ENCODE assay signal across 21 cellular contexts in the genomic region with DNA sequence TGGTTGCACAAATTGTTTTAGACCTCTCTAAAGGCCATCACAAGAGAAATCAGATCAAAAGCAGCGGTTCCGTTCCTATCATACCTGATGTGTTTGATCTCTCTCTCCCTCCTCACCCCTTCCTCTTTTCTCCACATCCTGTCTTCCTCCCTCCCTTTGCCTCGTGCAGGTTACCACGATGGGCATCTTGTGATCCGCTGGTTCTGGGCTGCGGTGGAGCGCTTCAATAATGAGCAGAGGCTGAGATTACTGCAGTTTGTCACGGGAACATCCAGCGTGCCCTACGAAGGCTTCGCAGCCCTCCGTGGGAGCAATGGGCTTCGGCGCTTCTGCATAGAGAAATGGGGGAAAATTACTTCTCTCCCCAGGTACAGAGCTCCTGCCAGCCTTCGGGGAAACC. TPM values are rescaled to one million over a fixed set of nuclear protein-coding genes. Genes with fewer than 3 reads are reported as not detected.
DNase-seq lines count a peak whose midpoint lies in the region; ATAC-seq and TF ChIP-seq lines count a peak whose summit lies in the region.
"Had no signal": no experiment of that assay in that cellular context is flagged by ENCODE, and none has a peak within 500 bp of the region (broad histone marks: within the 10 kb centered on the region; RNA-seq: fewer than 3 reads in every experiment).

No MANE protein-coding gene starts in this region.

- no peak overlapping the region for H3K4me3 ChIP-seq in Jurkat, Clone E6-1 (ENCODE audit: low read length)
- H3K4me3 ChIP-seq: BLaER1, dorsolateral prefrontal cortex, skin epidermis had no signal

- no peaks in the 10 kb centered on the region for H3K9me3 Mint-ChIP-seq in activated naive CD8-positive, alpha-beta T cell (ENCODE audit: low read depth)
- H3K9me3 Mint-ChIP-seq in activated naive CD8-positive, alpha-beta T cell treated with anti-CD3 and anti-CD28 coated beads, Interleukin-2, amount 50 U/mL, for 24 hours, result no peaks in the 10 kb centered on the region
- no peaks in the 10 kb centered on the region for H3K9me3 Mint-ChIP-seq in activated T-helper 17 cell treated with anti-CD3 and anti-CD28 coated beads, Interleukin-2, amount 50 U/mL, for 72 hours
- H3K9me3 Mint-ChIP-seq in nephron progenitor cell, result no peaks in the 10 kb centered on the region
- H3K9me3 Mint-ChIP-seq: activated CD4-positive, alpha-beta memory T cell treated with anti-CD3 and anti-CD28 coated beads for 36 hours; H9 had no signal

- no peak overlapping the region for H3K27ac Mint-ChIP-seq in activated naive CD8-positive, alpha-beta T cell
- H3K27ac Mint-ChIP-seq in activated naive CD8-positive, alpha-beta T cell treated with anti-CD3 and anti-CD28 coated beads, Interleukin-2, amount 50 U/mL, for 24 hours, result no peak overlapping the region
- H3K27ac Mint-ChIP-seq in activated T-helper 17 cell treated with anti-CD3 and anti-CD28 coated beads, Interleukin-2, amount 50 U/mL, for 72 hours, result peak overlapping the region; percentile 49
- peak overlapping the region; percentile 58 for H3K27ac Mint-ChIP-seq in nephron progenitor cell
- H3K27ac Mint-ChIP-seq: activated CD4-positive, alpha-beta memory T cell treated with anti-CD3 and anti-CD28 coated beads for 36 hours had no signal

- DNase-seq in activated naive CD8-positive, alpha-beta T cell treated with anti-CD3 and anti-CD28 coated beads, Interleukin-2, amount 50 U/mL, for 24 hours, result no peak
- peak; percentile 91 for DNase-seq in Jurkat, Clone E6-1 (ENCODE audit: low read depth, low spot score)
- DNase-seq in nephron progenitor cell, result no peak
- no peak for DNase-seq in NCI-H2107 treated with DMSO at 0.1 percent for 48 hours (lab: John Stamatoyannopoulos, UW; ENCODE audit: unreplicated experiment)
- DNase-seq in NCI-H2081 (lab: John Stamatoyannopoulos, UW), result no peak
- DNase-seq: activated CD4-positive, alpha-beta memory T cell treated with anti-CD3 and anti-CD28 coated beads for 36 hours; activated naive CD4-positive, alpha-beta T cell treated with anti-CD3 and anti-CD28 coated beads, Interleukin-2, amount 50 U/mL, for 16 hours; cerebellar nuclear complex; dorsolateral prefrontal cortex; EL; H9; NCI-H1092 treated with DMSO at 0.1 percent for 48 hours; NCI-H187 treated with DMSO at 0.1 percent for 48 hours; NCI-H2227 treated with DMSO at 0.1 percent for 48 hours; NCI-H774; T-helper 9 cell; WERI-Rb-1 had no signal

- H3K27me3 Mint-ChIP-seq in activated naive CD8-positive, alpha-beta T cell, result no peaks in the 10 kb centered on the region
- H3K27me3 Mint-ChIP-seq in activated naive CD8-positive, alpha-beta T cell treated with anti-CD3 and anti-CD28 coated beads, Interleukin-2, amount 50 U/mL, for 24 hours, result peaks cover 7% of the 10 kb centered on the region
- peaks cover 4% of the 10 kb centered on the region for H3K27me3 Mint-ChIP-seq in activated T-helper 17 cell treated with anti-CD3 and anti-CD28 coated beads, Interleukin-2, amount 50 U/mL, for 72 hours
- H3K27me3 Mint-ChIP-seq in nephron progenitor cell (ENCODE audit: low read depth, poor library complexity), result peaks cover 16% of the 10 kb centered on the region

- no peaks in the 10 kb centered on the region for H3K36me3 Mint-ChIP-seq in activated naive CD8-positive, alpha-beta T cell
- no peaks in the 10 kb centered on the region for H3K36me3 Mint-ChIP-seq in activated naive CD8-positive, alpha-beta T cell treated with anti-CD3 and anti-CD28 coated beads, Interleukin-2, amount 50 U/mL, for 24 hours (ENCODE audit: low read depth)
- H3K36me3 Mint-ChIP-seq in activated T-helper 17 cell treated with anti-CD3 and anti-CD28 coated beads, Interleukin-2, amount 50 U/mL, for 72 hours (ENCODE audit: low read depth), result no peaks in the 10 kb centered on the region
- no peaks in the 10 kb centered on the region for H3K36me3 Mint-ChIP-seq in nephron progenitor cell (ENCODE audit: low read depth)
- H3K36me3 Mint-ChIP-seq: activated CD4-positive, alpha-beta memory T cell treated with anti-CD3 and anti-CD28 coated beads for 36 hours had no signal

- no peak for TF ChIP-seq CTCF in nephron progenitor cell (IDR thresholded peaks at IDR 0.05)

- H3K4me1 Mint-ChIP-seq in activated naive CD8-positive, alpha-beta T cell (ENCODE audit: low read depth), result peaks cover 29% of the 10 kb centered on the region
- peaks cover 15% of the 10 kb centered on the region for H3K4me1 Mint-ChIP-seq in activated naive CD8-positive, alpha-beta T cell treated with anti-CD3 and anti-CD28 coated beads, Interleukin-2, amount 50 U/mL, for 24 hours
- H3K4me1 Mint-ChIP-seq in activated T-helper 17 cell treated with anti-CD3 and anti-CD28 coated beads, Interleukin-2, amount 50 U/mL, for 72 hours, result peaks cover 15% of the 10 kb centered on the region
- peaks cover 12% of the 10 kb centered on the region for H3K4me1 Mint-ChIP-seq in nephron progenitor cell

- no peak for ATAC-seq in activated naive CD8-positive, alpha-beta T cell treated with anti-CD3 and anti-CD28 coated beads, Interleukin-2, amount 50 U/mL, for 24 hours
- ATAC-seq in activated T-helper 17 cell treated with anti-CD3 and anti-CD28 coated beads, Interleukin-2, amount 50 U/mL, for 72 hours (replicated peaks), result peak; percentile 52

- H3K4me3 Mint-ChIP-seq in activated naive CD8-positive, alpha-beta T cell, result peak overlapping the region; percentile 48
- no peak overlapping the region for H3K4me3 Mint-ChIP-seq in activated naive CD8-positive, alpha-beta T cell treated with anti-CD3 and anti-CD28 coated beads, Interleukin-2, amount 50 U/mL, for 24 hours
- peak overlapping the region; percentile 52 for H3K4me3 Mint-ChIP-seq in activated T-helper 17 cell treated with anti-CD3 and anti-CD28 coated beads, Interleukin-2, amount 50 U/mL, for 72 hours
- H3K4me3 Mint-ChIP-seq in nephron progenitor cell, result no peak overlapping the region
- H3K4me3 Mint-ChIP-seq: activated CD4-positive, alpha-beta memory T cell treated with anti-CD3 and anti-CD28 coated beads for 36 hours; H9 had no signal

RNA-seq across cellular contexts. Expression of gene STK17A, which starts 28.5 kb away (rescaled TPM):
- polyA plus RNA-seq in Jurkat, Clone E6-1 (2012; ENCODE audit: insufficient read depth, insufficient read length), result 31.3 TPM
- total RNA-seq in activated T-helper 17 cell treated with anti-CD3 and anti-CD28 coated beads, Interleukin-2, amount 50 U/mL, for 72 hours, result 10 to 100 TPM; 47.6 to 71.7 TPM

Comparison
In these comparisons a context has a peak if more than half of its experiments do, and no peak if none do; other contexts are left out.
1. H3K4me3 Mint-ChIP-seq: peak in activated naive CD8-positive, alpha-beta T cell (single experiment) and activated T-helper 17 cell treated with anti-CD3 and anti-CD28 coated beads, Interleukin-2, amount 50 U/mL, for 72 hours (single experiment); none in activated naive CD8-positive, alpha-beta T cell treated with anti-CD3 and anti-CD28 coated beads, Interleukin-2, amount 50 U/mL, for 24 hours (single experiment) and nephron progenitor cell (single experiment).
2. H3K27ac Mint-ChIP-seq: peak in activated T-helper 17 cell treated with anti-CD3 and anti-CD28 coated beads, Interleukin-2, amount 50 U/mL, for 72 hours (single experiment) and nephron progenitor cell (single experiment); none in activated naive CD8-positive, alpha-beta T cell (single experiment) and activated naive CD8-positive, alpha-beta T cell treated with anti-CD3 and anti-CD28 coated beads, Interleukin-2, amount 50 U/mL, for 24 hours (single experiment).